22 cellular contexts compared by ENCODE assay signal in genomic region chr17:19554393-19554792, GRCh38. TPM values are rescaled to one million over a fixed set of nuclear protein-coding genes. Genes with fewer than 3 reads are reported as not detected.
DNase-seq lines count a peak whose midpoint lies in the region; ATAC-seq and TF ChIP-seq lines count a peak whose summit lies in the region.
"Had no signal": no experiment of that assay in that cellular context is flagged by ENCODE, and none has a peak within 500 bp of the region (broad histone marks: within the 10 kb centered on the region; RNA-seq: fewer than 3 reads in every experiment).

No MANE protein-coding gene starts in this region.

- no peak overlapping the region for H2AFZ ChIP-seq in mesenchymal stem cell (ENCODE audit: low read depth, low read length)

- H2BK120ac ChIP-seq in mesenchymal stem cell (ENCODE audit: low read depth, low read length): no peak overlapping the region

- DNase-seq in body of pancreas (no peak), heart right ventricle (no peak), mesenchymal stem cell (no peak), upper lobe of right lung (no peak), NCI-H774 (lab: John Stamatoyannopoulos, UW) (no peak), A673 (ENCODE audit: low spot score) (no peak), NCI-H82 (lab: John Stamatoyannopoulos, UW) (no peak), GDM1 (lab: John Stamatoyannopoulos, UW) (no peak)
- DNase-seq: activated CD4-positive, alpha-beta T cell treated with anti-CD3 and anti-CD28 coated beads, Interleukin-2, amount 50 U/mL, for 4 hours; AML-193; aorta; Caco-2; gastrocnemius medialis; GOT3; MG63; NCI-H146; NCI-H2171 treated with DMSO at 0.1 percent for 48 hours; NCI-H69; SHP77 treated with DMSO at 0.1 percent for 48 hours; stimulated activated naive CD4-positive, alpha-beta T cell had no signal

- WGBS in body of pancreas, 2 donors: 38 to 41% methylated on average over 9 of the region's 9 CpGs
- WGBS in heart right ventricle, 2 donors: 33 to 37% methylated on average over 9 of the region's 9 CpGs
- WGBS in mesenchymal stem cell: 79% methylated on average over 8 of the region's 9 CpGs

- ATAC-seq in body of pancreas (peak; percentile 56), heart right ventricle (peak in 7 of 8 donors; percentile 59 to 84 (median 73)), upper lobe of right lung (peak; percentile 62)
- ATAC-seq: gastrocnemius medialis, left lobe of liver had no signal

- POLR2A ChIA-PET in A673 (lab: Charles Lee; ENCODE audit: low non-redundant PET): no interaction called here

- H3K36me3 ChIP-seq in body of pancreas (replicated peaks in 1 of 2; ENCODE audit: insufficient read depth in 1 of 2, low read depth in 2 of 2) (no peaks in the 10 kb centered on the region), heart right ventricle (no peaks in the 10 kb centered on the region), mesenchymal stem cell (ENCODE audit: control insufficient read depth in 1 of 2, insufficient read depth in 2 of 2, low read depth in 1 of 2, low read length in 2 of 2) (no peaks in the 10 kb centered on the region), upper lobe of right lung (no peaks in the 10 kb centered on the region), A673 (ENCODE audit: insufficient read depth, low read length, poor library complexity, severe bottlenecking) (no peaks in the 10 kb centered on the region)
- H3K36me3 ChIP-seq: MG63 had no signal

- TF ChIP-seq CTCF in body of pancreas (IDR thresholded peaks at IDR 0.05) (no peak), heart right ventricle (IDR thresholded peaks at IDR 0.05) (peak in 1 of 9 donors; percentile 5), upper lobe of right lung (IDR thresholded peaks at IDR 0.05) (no peak), A673 (conservative IDR thresholded peaks at IDR 0.05; ENCODE audit: low read depth, low read length) (no peak)

- H2BK12ac ChIP-seq in mesenchymal stem cell (ENCODE audit: low read length in 2 of 2): no peak overlapping the region

- H3K14ac ChIP-seq in mesenchymal stem cell (ENCODE audit: low read length in 2 of 2): no peak overlapping the region

- peak overlapping the region; percentile 53 for H3K9ac ChIP-seq in mesenchymal stem cell (ENCODE audit: low read length)

- H3K23ac ChIP-seq in mesenchymal stem cell (ENCODE audit: low read length in 2 of 2): no peak overlapping the region

- H4K8ac ChIP-seq in mesenchymal stem cell (ENCODE audit: low read length): no peak overlapping the region

- H2AK5ac ChIP-seq in mesenchymal stem cell (ENCODE audit: low read length, severe bottlenecking): no peak overlapping the region

- H4K91ac ChIP-seq in mesenchymal stem cell (ENCODE audit: low read length): no peak overlapping the region

- no peak for TF ChIP-seq POLR2A in body of pancreas (IDR thresholded peaks at IDR 0.05)

- H3K4me1 ChIP-seq in body of pancreas (peaks cover 11% of the 10 kb centered on the region), heart right ventricle (peaks cover 0 to 7% (median 0%) of the 10 kb centered on the region in 9 donors), mesenchymal stem cell (ENCODE audit: control insufficient read depth, insufficient read depth, low read depth, low read length) (peaks cover 1% of the 10 kb centered on the region), upper lobe of right lung (no peaks in the 10 kb centered on the region), A673 (ENCODE audit: insufficient read depth, low read length, poor library complexity, severe bottlenecking) (no peaks in the 10 kb centered on the region)
- H3K4me1 ChIP-seq: gastrocnemius medialis had no signal

- no peaks in the 10 kb centered on the region for H3K9me3 ChIP-seq in body of pancreas
- H3K9me3 ChIP-seq in heart right ventricle: peaks cover 0 to 10% (median 3%) of the 10 kb centered on the region in 11 donors
- peaks cover 5% of the 10 kb centered on the region for H3K9me3 ChIP-seq in mesenchymal stem cell (ENCODE audit: control insufficient read depth, low read length)
- H3K9me3 ChIP-seq in upper lobe of right lung: no peaks in the 10 kb centered on the region
- H3K9me3 ChIP-seq in A673 (ENCODE audit: low read depth, low read length, poor library complexity, severe bottlenecking): no peaks in the 10 kb centered on the region
- H3K9me3 ChIP-seq: gastrocnemius medialis, MG63 had no signal

- H3K27ac ChIP-seq in body of pancreas (peak overlapping the region in 1 of 4 donors; percentile 20), heart right ventricle (peak overlapping the region in 7 of 10 donors; percentile 7 to 66 (median 44)), mesenchymal stem cell (ENCODE audit: low read length, poor library complexity, severe bottlenecking) (no peak overlapping the region), upper lobe of right lung (no peak overlapping the region), A673 (ENCODE audit: low read depth, low read length, poor library complexity, severe bottlenecking) (no peak overlapping the region)

- no peak overlapping the region for H3K4ac ChIP-seq in mesenchymal stem cell (ENCODE audit: low read depth in 1 of 2, low read length in 2 of 2)

- intact Hi-C loops in body of pancreas (cut with DNase I) (no loop called here), heart right ventricle (cut with DNase I) (loop anchor here in 1 of 10 donors (10.0 kb wide), 1 partner anchor 60 kb away; no protein-coding TSS in a partner anchor), upper lobe of right lung (cut with DNase I) (no loop called here), A673 (cut with micrococcal nuclease; ENCODE audit: unreplicated experiment) (no loop called here)

- no peak overlapping the region for H2BK15ac ChIP-seq in mesenchymal stem cell (ENCODE audit: low read depth, poor library complexity, severe bottlenecking)

- no peak overlapping the region for H3K18ac ChIP-seq in mesenchymal stem cell (ENCODE audit: low read depth in 1 of 2, low read length in 2 of 2)

- H3K79me1 ChIP-seq in mesenchymal stem cell (replicated peaks; ENCODE audit: low read length, poor library complexity, severe bottlenecking): no peaks in the 10 kb centered on the region

- H3K4me2 ChIP-seq in mesenchymal stem cell (ENCODE audit: low read length, poor library complexity, severe bottlenecking): no peak overlapping the region

- BruUV-seq in A673 (replicated peaks; lab: Mats Ljungman, UMichigan): no TSS peak

- H2BK5ac ChIP-seq in mesenchymal stem cell (ENCODE audit: low read depth, low read length, poor library complexity, severe bottlenecking): no peak overlapping the region

- CTCF ChIA-PET in A673 (lab: Charles Lee): interaction anchor here (0.6 kb wide), 1 partner anchor 44 kb away, joined by 3 read pairs; no protein-coding TSS in a partner anchor

- H3K27me3 ChIP-seq in body of pancreas (no peaks in the 10 kb centered on the region), heart right ventricle (peaks cover 0 to 4% (median 0%) of the 10 kb centered on the region in 7 donors), mesenchymal stem cell (ENCODE audit: control insufficient read depth in 1 of 2, insufficient read depth in 1 of 2, low read length in 2 of 2) (peaks cover 15 to 42% of the 10 kb centered on the region in 2 experiments), upper lobe of right lung (no peaks in the 10 kb centered on the region), A673 (replicated peaks; ENCODE audit: insufficient read depth, low read depth, low read length, poor library complexity) (no peaks in the 10 kb centered on the region)
- H3K27me3 ChIP-seq: gastrocnemius medialis, MG63 had no signal

- H3K4me3 ChIP-seq in body of pancreas (no peak overlapping the region), heart right ventricle (no peak overlapping the region), mesenchymal stem cell (ENCODE audit: insufficient read depth in 1 of 2, low read depth in 1 of 2, low read length in 2 of 2) (peak overlapping the region in 1 of 2 experiments; percentile 6), upper lobe of right lung (no peak overlapping the region), A673 (ENCODE audit: low read depth, low read length, poor library complexity, severe bottlenecking) (no peak overlapping the region)
- H3K4me3 ChIP-seq: gastrocnemius medialis, MG63 had no signal

RNA-seq across cellular contexts. Expression of gene SLC47A1, which starts 20.7 kb away (rescaled TPM):
- not detected for total RNA-seq in body of pancreas
- 10 to 100 TPM in 5 of 10 donors, 1 to 10 TPM in 5; 2.1 to 20.3 (median 9.2) TPM for total RNA-seq in heart right ventricle
- polyA plus RNA-seq in heart right ventricle: 1 to 10 TPM in 1 of 2 donors, under 1 TPM in 1; 0.62 to 6.3 TPM
- polyA plus RNA-seq in mesenchymal stem cell (2013, experiment 1 of 2): not detected
- not detected for polyA plus RNA-seq in mesenchymal stem cell (2013, experiment 2 of 2)
- 13.4 TPM for total RNA-seq in upper lobe of right lung
- total RNA-seq in A673 (2021): 1.9 and 2.1 TPM in 2 replicates
- total RNA-seq: OCI-LY7 had no signal

Comparison
In these comparisons a context has a peak if more than half of its experiments do, and no peak if none do; other contexts are left out.
1. H3K27ac ChIP-seq: peak in heart right ventricle (7 of 10); none in mesenchymal stem cell (single experiment), upper lobe of right lung (single experiment) and A673 (single experiment).
2. Peak in every context shown above with its lines, with median percentiles within 50 percentile points of each other: ATAC-seq.